Comparison of ENCODE assay signal across 19 cellular contexts in genomic region chr6:160430741-160431140, GRCh38.
A peak's percentile ranks its signal among the peaks of the same experiment; 100 is the strongest.
DNase-seq lines count a peak whose midpoint lies in the region; ATAC-seq and TF ChIP-seq lines count a peak whose summit lies in the region.
"Had no signal": no experiment of that assay in that cellular context is flagged by ENCODE, and none has a peak within 500 bp of the region (broad histone marks: within the 10 kb centered on the region; RNA-seq: fewer than 3 reads in every experiment).

No MANE protein-coding gene starts in this region.

- H3K36me3 ChIP-seq in heart right ventricle (no peaks in the 10 kb centered on the region), gastroesophageal sphincter (no peaks in the 10 kb centered on the region), rectal smooth muscle tissue (ENCODE audit: control insufficient read depth, insufficient read depth, low read length) (no peaks in the 10 kb centered on the region), urinary bladder (ENCODE audit: insufficient read depth) (no peaks in the 10 kb centered on the region), endodermal cell (ENCODE audit: control insufficient read depth, insufficient read depth, low read length) (peaks cover 4% of the 10 kb centered on the region)
- H3K36me3 ChIP-seq: pancreas had no signal

- TF ChIP-seq POLR2A in gastroesophageal sphincter (IDR thresholded peaks at IDR 0.05), result no peak

- H3K27me3 ChIP-seq in heart right ventricle (peaks cover 0 to 7% (median 0%) of the 10 kb centered on the region in 7 donors), gastroesophageal sphincter (no peaks in the 10 kb centered on the region), rectal smooth muscle tissue (ENCODE audit: control insufficient read depth, insufficient read depth, low read length) (no peaks in the 10 kb centered on the region), endodermal cell (ENCODE audit: control insufficient read depth, insufficient read depth, low read length, poor library complexity, severe bottlenecking) (no peaks in the 10 kb centered on the region)
- H3K27me3 ChIP-seq: pancreas had no signal

- H3K27ac ChIP-seq in heart right ventricle (peak overlapping the region in 9 of 10 donors; percentile 37 to 74 (median 56)), gastroesophageal sphincter (peak overlapping the region; percentile 77 to 84 (median 82)), rectal smooth muscle tissue (ENCODE audit: low read depth, low read length) (peak overlapping the region; percentile 87), urinary bladder (ENCODE audit: low read depth) (peak overlapping the region; percentile 29), endodermal cell (ENCODE audit: low read depth, low read length) (no peak overlapping the region)
- H3K27ac ChIP-seq: pancreas had no signal

- no peaks in the 10 kb centered on the region for H3K36me3 Mint-ChIP-seq in endodermal cell (ENCODE audit: low read depth)
- H3K36me3 Mint-ChIP-seq: naive B cell, WTC11 had no signal

- intact Hi-C loops in heart right ventricle (cut with DNase I) (loop anchor here in 1 of 10 donors (10.0 kb wide), 1 partner anchor 206 kb away; no protein-coding TSS in a partner anchor), Right ventricle myocardium superior (cut with DNase I) (no loop called here), posterior vena cava (cut with DNase I) (loop anchor here in 1 of 2 donors (5.0 kb wide), 1 partner anchor 293 kb away; no protein-coding TSS in a partner anchor)

- H3K9me3 ChIP-seq in heart right ventricle (no peaks in the 10 kb centered on the region), gastroesophageal sphincter (no peaks in the 10 kb centered on the region), endodermal cell (ENCODE audit: control insufficient read depth, low read length) (no peaks in the 10 kb centered on the region)
- H3K9me3 ChIP-seq: pancreas, SK-N-SH had no signal

- H3K4me1 Mint-ChIP-seq in endodermal cell, result peaks cover 11% of the 10 kb centered on the region

- H3K9ac ChIP-seq in rectal smooth muscle tissue (ENCODE audit: low read length) (no peak overlapping the region), endodermal cell (ENCODE audit: extremely low read depth, low read length, poor library complexity, severe bottlenecking) (no peak overlapping the region)
- H3K9ac ChIP-seq: SK-N-SH had no signal

- ATAC-seq in heart right ventricle, result peak in 2 of 8 donors; percentile 28 to 34
- no peak for ATAC-seq in Right ventricle myocardium superior (ENCODE audit: poor library complexity)
- ATAC-seq in gastroesophageal sphincter, result no peak
- ATAC-seq: WTC11 had no signal

- DNase-seq in heart right ventricle (peak in 1 of 2 donors; percentile 37), Right ventricle myocardium superior (no peak), NCI-H510A treated with DMSO at 0.1 percent for 48 hours (lab: John Stamatoyannopoulos, UW) (no peak), endodermal cell (no peak), posterior vena cava (ENCODE audit: low spot score) (no peak)
- DNase-seq: activated CD4-positive, alpha-beta memory T cell treated with anti-CD3 and anti-CD28 coated beads, Interleukin-2, amount 10 ng/mL, durations not matched to agents 7 days and 5 days; cerebellar nuclear complex; effector CD4-positive, alpha-beta T cell; Kasumi-1; naive B cell; pancreas; SK-N-SH; small intestine; stimulated activated CD4-positive, alpha-beta T cell treated with anti-CD3 and anti-CD28 coated beads, Interleukin-4, amount 100 ng/mL, for 24 hours had no signal

- WGBS in heart right ventricle, 2 donors, result 51 to 73% methylated on average over 5 of the region's 5 CpGs
- WGBS in gastroesophageal sphincter (ENCODE audit: low coverage in 1 of 2), 2 donors, result 30 to 35% methylated on average over 5 of the region's 5 CpGs
- WGBS in urinary bladder, result 31% methylated on average over 5 of the region's 5 CpGs
- WGBS in endodermal cell (ENCODE audit: insufficient coverage in 1 of 2, insufficient read length in 1 of 2), 2 experiments, result 92 to 93% methylated on average over 2 to 5 of the region's 5 CpGs

- H3K27me3 Mint-ChIP-seq in endodermal cell (ENCODE audit: insufficient read depth), result no peaks in the 10 kb centered on the region

- TF ChIP-seq CTCF in heart right ventricle (IDR thresholded peaks at IDR 0.05) (no peak), gastroesophageal sphincter (IDR thresholded peaks at IDR 0.05) (no peak), endodermal cell (conservative IDR thresholded peaks at IDR 0.05) (no peak)

- TF ChIP-seq EP300 in gastroesophageal sphincter (IDR thresholded peaks at IDR 0.05), result no peak

- no peaks in the 10 kb centered on the region for H3K9me3 Mint-ChIP-seq in endodermal cell
- H3K9me3 Mint-ChIP-seq: activated CD4-positive, alpha-beta memory T cell treated with anti-CD3 and anti-CD28 coated beads, Interleukin-2, amount 10 ng/mL, durations not matched to agents 7 days and 5 days; stimulated activated naive CD8-positive, alpha-beta T cell treated with anti-CD3 and anti-CD28 coated beads, Interleukin-15, Interleukin-2, amounts not matched to agents 100 ng/mL and 50 ng/mL, for 24 hours had no signal

- H3K27ac Mint-ChIP-seq in endodermal cell, result no peak overlapping the region
- H3K27ac Mint-ChIP-seq: activated CD4-positive, alpha-beta memory T cell treated with anti-CD3 and anti-CD28 coated beads, Interleukin-2, amount 10 ng/mL, durations not matched to agents 7 days and 5 days; naive B cell; stimulated activated naive CD8-positive, alpha-beta T cell treated with anti-CD3 and anti-CD28 coated beads, Interleukin-15, Interleukin-2, amounts not matched to agents 100 ng/mL and 50 ng/mL, for 24 hours; WTC11 had no signal

- H3K4me1 ChIP-seq in heart right ventricle (peaks cover 0 to 48% (median 33%) of the 10 kb centered on the region in 9 donors), gastroesophageal sphincter (peaks cover 8 to 56% (median 12%) of the 10 kb centered on the region in 3 donors), rectal smooth muscle tissue (ENCODE audit: control insufficient read depth, insufficient read depth, low read length) (peaks cover 31% of the 10 kb centered on the region), urinary bladder (ENCODE audit: insufficient read depth) (no peaks in the 10 kb centered on the region), endodermal cell (ENCODE audit: control insufficient read depth, insufficient read depth, low read length) (no peaks in the 10 kb centered on the region)

- no peak overlapping the region for H3K4me3 Mint-ChIP-seq in endodermal cell
- H3K4me3 Mint-ChIP-seq: activated CD4-positive, alpha-beta memory T cell treated with anti-CD3 and anti-CD28 coated beads, Interleukin-2, amount 10 ng/mL, durations not matched to agents 7 days and 5 days; naive B cell; stimulated activated naive CD8-positive, alpha-beta T cell treated with anti-CD3 and anti-CD28 coated beads, Interleukin-15, Interleukin-2, amounts not matched to agents 100 ng/mL and 50 ng/mL, for 24 hours; WTC11 had no signal

- H3K4me3 ChIP-seq in heart right ventricle (no peak overlapping the region), gastroesophageal sphincter (no peak overlapping the region), rectal smooth muscle tissue (ENCODE audit: low read length) (no peak overlapping the region), urinary bladder (ENCODE audit: low read depth, low read length) (no peak overlapping the region), endodermal cell (ENCODE audit: low read length) (no peak overlapping the region)
- H3K4me3 ChIP-seq: pancreas had no signal
